10 cellular contexts compared by ENCODE assay signal in the genomic region with DNA sequence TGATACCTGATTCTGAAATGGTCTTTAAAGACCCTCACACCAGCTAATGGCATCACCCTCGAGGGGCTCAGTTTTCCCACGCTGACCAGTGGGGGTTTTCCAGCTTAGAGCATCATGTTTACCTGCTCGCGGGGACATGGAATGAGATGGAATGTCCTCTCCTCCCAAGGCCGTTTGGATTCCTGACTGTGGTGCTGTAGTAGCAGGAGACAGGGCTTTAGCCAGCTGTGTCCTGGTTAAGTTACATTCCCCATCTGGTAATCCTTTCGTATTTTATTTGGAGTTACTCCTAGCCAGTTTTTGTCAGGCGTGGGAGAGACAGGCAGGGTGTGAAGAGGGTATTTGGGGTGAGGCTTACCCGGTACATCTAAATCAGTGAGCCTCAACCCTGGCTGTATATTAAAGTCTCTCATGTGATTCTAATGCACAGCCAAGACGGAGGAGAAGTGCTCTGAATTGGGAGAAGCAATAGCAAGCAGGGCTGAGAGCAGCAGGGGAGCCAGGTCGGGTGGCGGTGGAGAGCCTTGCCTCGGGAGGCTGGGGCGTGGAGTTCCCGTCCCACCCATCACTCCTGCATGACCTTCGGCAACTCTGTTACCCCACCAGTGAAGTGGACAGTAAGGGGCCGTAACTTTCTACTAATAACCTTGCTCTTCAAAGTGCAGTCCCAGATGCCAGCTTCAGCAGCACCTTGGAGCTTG. TPM values are rescaled to one million over a fixed set of nuclear protein-coding genes. Genes with fewer than 3 reads are reported as not detected.
DNase-seq lines count a peak whose midpoint lies in the region; ATAC-seq and TF ChIP-seq lines count a peak whose summit lies in the region.
"Had no signal": no experiment of that assay in that cellular context is flagged by ENCODE, and none has a peak within 500 bp of the region (broad histone marks: within the 10 kb centered on the region; RNA-seq: fewer than 3 reads in every experiment).

No MANE protein-coding gene starts in this region.

- peak; percentile 47 for ATAC-seq in Right ventricle myocardium inferior
- no peak for ATAC-seq in HG03175 (IDR thresholded peaks at IDR 0.05; ENCODE audit: unreplicated experiment)
- ATAC-seq in HG03139 (IDR thresholded peaks at IDR 0.05; ENCODE audit: unreplicated experiment) = no peak

- H3K27me3 ChIP-seq in neutrophil (no peaks in the 10 kb centered on the region), vagina (no peaks in the 10 kb centered on the region)

- peak overlapping the region; percentile 27 for H3K27ac ChIP-seq in neutrophil
- H3K27ac ChIP-seq in vagina = peak overlapping the region; percentile 74

- no peak for TF ChIP-seq CTCF in neutrophil (IDR thresholded peaks at IDR 0.05)
- no peak for TF ChIP-seq CTCF in vagina (IDR thresholded peaks at IDR 0.05)

- H3K9me3 ChIP-seq in neutrophil (no peaks in the 10 kb centered on the region), vagina (no peaks in the 10 kb centered on the region)

- no peak for DNase-seq in Right ventricle myocardium inferior (ENCODE audit: missing footprints)
- DNase-seq in cardiac septum (ENCODE audit: low spot score) = no peak
- DNase-seq in fibroblast of peridontal ligament (ENCODE audit: extremely low read depth) = peak; percentile 36
- no peak for DNase-seq in vagina (ENCODE audit: extremely low spot score in 2 of 2)
- no peak for DNase-seq in effector CD4-positive, alpha-beta T cell
- DNase-seq: ACHN, cortex of kidney had no signal

- H3K4me1 ChIP-seq in neutrophil (ENCODE audit: control insufficient read depth in 1 of 2, insufficient read depth in 1 of 2, low read depth in 1 of 2, low read length in 1 of 2) (peaks cover 34 to 42% of the 10 kb centered on the region in 2 experiments), vagina (peaks cover 62% of the 10 kb centered on the region)

- H3K36me3 ChIP-seq in neutrophil (no peaks in the 10 kb centered on the region), vagina (no peaks in the 10 kb centered on the region)

- no peak for TF ChIP-seq POLR2A in vagina (IDR thresholded peaks at IDR 0.05)

- H3K4me3 ChIP-seq in neutrophil (ENCODE audit: low read depth in 1 of 2, low read length in 1 of 2) (no peak overlapping the region), vagina (peak overlapping the region in 1 of 2 donors; percentile 9)

- intact Hi-C loops in Right ventricle myocardium inferior (cut with DNase I) = no loop called here
- intact Hi-C loops in cardiac septum (cut with DNase I) = no loop called here
- intact Hi-C loops in vagina (cut with DNase I) = no loop called here

RNA-seq across cellular contexts. Expression of gene ERGIC1, which starts 6.2 kb away (rescaled TPM):
- total RNA-seq in Right ventricle myocardium inferior (74.8 TPM), cardiac septum (76.9 TPM), vagina (97.2 TPM)
